ENCODE assay signal across 10 cellular contexts in genomic region chr14:74401504-74402241, GRCh38. TPM values are rescaled to one million over a fixed set of nuclear protein-coding genes. Genes with fewer than 3 reads are reported as not detected.
DNase-seq lines count a peak whose midpoint lies in the region; ATAC-seq and TF ChIP-seq lines count a peak whose summit lies in the region.
"Had no signal": no experiment of that assay in that cellular context is flagged by ENCODE, and none has a peak within 500 bp of the region (broad histone marks: within the 10 kb centered on the region; RNA-seq: fewer than 3 reads in every experiment).

No MANE protein-coding gene starts in this region.

- peaks cover 32% of the 10 kb centered on the region for H3K4me1 Mint-ChIP-seq in activated CD8-positive, alpha-beta memory T cell treated with anti-CD3 and anti-CD28 coated beads, Interleukin-2, amount 10 ng/mL, durations not matched to agents 7 days and 5 days

- CTCF ChIA-PET in activated CD8-positive, alpha-beta memory T cell treated with anti-CD3 and anti-CD28 coated beads, Interleukin-2, amount 10 ng/mL, durations not matched to agents 7 days and 5 days (lab: Charles Lee), result interaction anchor here (0.6 to 1.8 kb wide), 3 partner anchors 37 to 91 kb away, joined by 3 to 7 read pairs (median 3); partner anchors contain the start of genes ISCA2 and NPC2

- no peaks in the 10 kb centered on the region for H3K36me3 ChIP-seq in Loucy (ENCODE audit: insufficient read depth, low read length)

- peak; percentile 90 for DNase-seq in activated CD8-positive, alpha-beta memory T cell treated with anti-CD3 and anti-CD28 coated beads, Interleukin-2, amount 10 ng/mL, durations not matched to agents 7 days and 5 days
- DNase-seq in head of caudate nucleus, result peak in 40 of 42 donors; percentile 43 to 91 (median 74)
- peak; percentile 54 for DNase-seq in sciatic nerve (ENCODE audit: low spot score)
- DNase-seq in NCI-H1105 (lab: John Stamatoyannopoulos, UW), result no peak
- no peak for DNase-seq in erythroblast (lab: John Stamatoyannopoulos, UW)

- peak overlapping the region; percentile 67 for H3K4me3 Mint-ChIP-seq in activated CD8-positive, alpha-beta memory T cell treated with anti-CD3 and anti-CD28 coated beads, Interleukin-2, amount 10 ng/mL, durations not matched to agents 7 days and 5 days

- no peaks in the 10 kb centered on the region for H3K36me3 Mint-ChIP-seq in activated CD8-positive, alpha-beta memory T cell treated with anti-CD3 and anti-CD28 coated beads, Interleukin-2, amount 10 ng/mL, durations not matched to agents 7 days and 5 days

- peak overlapping the region; percentile 87 for H2AFZ ChIP-seq in Loucy (ENCODE audit: low read length)

- H4K20me1 ChIP-seq in Loucy (ENCODE audit: insufficient read depth, low read length, poor library complexity, severe bottlenecking), result no peaks in the 10 kb centered on the region

- H3K9me2 ChIP-seq in Loucy (replicated peaks; ENCODE audit: low read depth, low read length), result no peaks in the 10 kb centered on the region

- H3F3A ChIP-seq in Loucy (ENCODE audit: low read depth), result no peaks in the 10 kb centered on the region

- H3K79me2 ChIP-seq in Loucy (ENCODE audit: insufficient read depth, low read length), result no peaks in the 10 kb centered on the region

- TF ChIP-seq POLR2A in erythroblast (IDR thresholded peaks at IDR 0.05; ENCODE audit: low read length), result no peak

- peak overlapping the region; percentile 90 for H3K27ac Mint-ChIP-seq in activated CD8-positive, alpha-beta memory T cell treated with anti-CD3 and anti-CD28 coated beads, Interleukin-2, amount 10 ng/mL, durations not matched to agents 7 days and 5 days

- H3K9ac ChIP-seq in Loucy (ENCODE audit: low read depth, low read length, poor library complexity, severe bottlenecking), result peak overlapping the region; percentile 74

- H3K9me3 ChIP-seq in Loucy (ENCODE audit: insufficient read depth, low read depth, low read length), result no peaks in the 10 kb centered on the region

- no peaks in the 10 kb centered on the region for H3K9me3 Mint-ChIP-seq in activated CD8-positive, alpha-beta memory T cell treated with anti-CD3 and anti-CD28 coated beads, Interleukin-2, amount 10 ng/mL, durations not matched to agents 7 days and 5 days (ENCODE audit: low read depth)

- H3K4me3 ChIP-seq in GM08714 (ENCODE audit: low read length) (peak overlapping the region; percentile 27; the same call in 1 of the 2 replicates), Loucy (ENCODE audit: low read length, poor library complexity, severe bottlenecking) (peak overlapping the region; percentile 75)

- H3K27me3 Mint-ChIP-seq in activated CD8-positive, alpha-beta memory T cell treated with anti-CD3 and anti-CD28 coated beads, Interleukin-2, amount 10 ng/mL, durations not matched to agents 7 days and 5 days, result peaks cover 14% of the 10 kb centered on the region

- TF ChIP-seq CTCF in Loucy (conservative IDR thresholded peaks at IDR 0.05; ENCODE audit: low read length), result no peak

- intact Hi-C loops in head of caudate nucleus (cut with DNase I) (no loop called here), sciatic nerve (cut with DNase I) (no loop called here)

- H3K4me1 ChIP-seq in Loucy (ENCODE audit: insufficient read depth, low read length, poor library complexity, severe bottlenecking), result peaks cover 25% of the 10 kb centered on the region

- ATAC-seq in GM21526 (IDR thresholded peaks at IDR 0.05; ENCODE audit: low FRiP score, unreplicated experiment) (peak; percentile 63), sciatic nerve (peak; percentile 65)
- ATAC-seq in activated CD8-positive, alpha-beta memory T cell treated with anti-CD3 and anti-CD28 coated beads, Interleukin-2, amount 10 ng/mL, durations not matched to agents 7 days and 5 days, result peak; percentile 97

- H3K4me2 ChIP-seq in Loucy (ENCODE audit: low read depth, low read length, poor library complexity, severe bottlenecking), result peak overlapping the region; percentile 94

- H3K27me3 ChIP-seq in Loucy (ENCODE audit: insufficient read depth, low read length, poor library complexity, severe bottlenecking), result no peaks in the 10 kb centered on the region

RNA-seq across cellular contexts. Expression of gene SYNDIG1L, which starts 24.3 kb away (rescaled TPM):
- total RNA-seq in activated CD8-positive, alpha-beta memory T cell treated with anti-CD3 and anti-CD28 coated beads, Interleukin-2, amount 10 ng/mL, durations not matched to agents 7 days and 5 days, result not detected
- total RNA-seq in sciatic nerve, result 0.58 TPM
- total RNA-seq: SK-MEL-5 had no signal

RNA-seq across cellular contexts. Expression of gene VRTN, which starts 53.4 kb away (rescaled TPM):
- not detected for total RNA-seq in activated CD8-positive, alpha-beta memory T cell treated with anti-CD3 and anti-CD28 coated beads, Interleukin-2, amount 10 ng/mL, durations not matched to agents 7 days and 5 days
- not detected for total RNA-seq in sciatic nerve
- total RNA-seq: SK-MEL-5, temporal lobe had no signal

Comparison
In these comparisons a context has a peak if more than half of its experiments do, and no peak if none do; other contexts are left out.
1. DNase-seq: peak in activated CD8-positive, alpha-beta memory T cell treated with anti-CD3 and anti-CD28 coated beads, Interleukin-2, amount 10 ng/mL, durations not matched to agents 7 days and 5 days (single experiment), head of caudate nucleus (40 of 42) and sciatic nerve (single experiment); none in NCI-H1105 (single experiment) and erythroblast (0 of 2).
2. Peak in every context shown above with its lines, with median percentiles within 50 percentile points of each other: ATAC-seq.